In genomic region chr17:64009571-64010402, GRCh38 we compare ENCODE assay signal across 1 cellular context.
TF ChIP-seq lines count a peak whose summit lies in the region.

No MANE protein-coding gene starts in this region.

TF ChIP-seq in HepG2, 621 proteins besides CTCF, POLR2A, EP300 and RAD21:
- no peak for TF ChIP-seq ZNF703 (CRISPR knock-in tag; IDR thresholded peaks at IDR 0.05; ENCODE audit: borderline replicate concordance)
- no peak for TF ChIP-seq ZNF432 (CRISPR knock-in tag; IDR thresholded peaks at IDR 0.05; ENCODE audit: borderline replicate concordance)
- TF ChIP-seq MAFF (IDR thresholded peaks at IDR 0.05; ENCODE audit: low read depth, low read length) = 0 out of 2 replicates have a peak, but pooled peaks have one; percentile 2
- no peak for TF ChIP-seq ZNF879 (CRISPR knock-in tag; IDR thresholded peaks at IDR 0.05)
- TF ChIP-seq ERF (CRISPR knock-in tag; IDR thresholded peaks at IDR 0.05) = 0 out of 2 replicates have a peak, but pooled peaks have one; percentile 25
- TF ChIP-seq ELF3 (CRISPR knock-in tag; IDR thresholded peaks at IDR 0.05) = 0 out of 2 replicates have a peak, but pooled peaks have one; percentile 12
- 0 out of 2 replicates have a peak, but pooled peaks have one; percentile 52 for TF ChIP-seq TOPORS (CRISPR knock-in tag; IDR thresholded peaks at IDR 0.05)
- TF ChIP-seq CEBPG (CRISPR knock-in tag; IDR thresholded peaks at IDR 0.05) = 0 out of 2 replicates have a peak, but pooled peaks have one; percentile 1
- no peak for TF ChIP-seq ZBED4 (CRISPR knock-in tag; IDR thresholded peaks at IDR 0.05; ENCODE audit: borderline replicate concordance)
- TF ChIP-seq MAFK (conservative IDR thresholded peaks at IDR 0.05 in 1 of 2, IDR thresholded peaks at IDR 0.05 in 1 of 2; ENCODE audit: low read length in 2 of 2) = peak in 1 of 2 experiments; percentile 21; a peak in 1 of 4 replicates
- TF ChIP-seq ZFP41 (CRISPR knock-in tag; IDR thresholded peaks at IDR 0.05; ENCODE audit: borderline replicate concordance) = no peak
- 0 out of 2 replicates have a peak, but pooled peaks have one; percentile 38 for TF ChIP-seq ZFX (CRISPR knock-in tag; IDR thresholded peaks at IDR 0.05; ENCODE audit: low read depth)
- TF ChIP-seq ZNF205 (CRISPR knock-in tag; IDR thresholded peaks at IDR 0.05) = no peak
- no peak for TF ChIP-seq HNF1B (CRISPR knock-in tag; IDR thresholded peaks at IDR 0.05)
- no peak for TF ChIP-seq HCFC1 (IDR thresholded peaks at IDR 0.05; ENCODE audit: low read depth, low read length)
- TF ChIP-seq FOXO1 (CRISPR knock-in tag; IDR thresholded peaks at IDR 0.05) = no peak
- no peak for TF ChIP-seq MIER2 (CRISPR knock-in tag; IDR thresholded peaks at IDR 0.05)
